In genomic region chr18:596288-596881, GRCh38 we compare ENCODE assay signal across 8 cellular contexts. TPM values are rescaled to one million over a fixed set of nuclear protein-coding genes. Genes with fewer than 3 reads are reported as not detected.
DNase-seq lines count a peak whose midpoint lies in the region; ATAC-seq, FAIRE-seq and TF ChIP-seq lines count a peak whose summit lies in the region.
"Had no signal": no experiment of that assay in that cellular context is flagged by ENCODE, and none has a peak within 500 bp of the region (broad histone marks: within the 10 kb centered on the region; RNA-seq: fewer than 3 reads in every experiment).

No MANE protein-coding gene starts in this region.

- peak; percentile 43 for FAIRE-seq in islet of Langerhans (lab: Jason Lieb, UNC)

- H3K36me3 ChIP-seq in HUES64 (ENCODE audit: insufficient read depth, low read length) (no peaks in the 10 kb centered on the region), BE2C (no peaks in the 10 kb centered on the region)
- H3K36me3 ChIP-seq: heart right ventricle had no signal

- DNase-seq in ELF-1 (ENCODE audit: low read depth, low spot score) (peak; percentile 71), GOT3 (lab: John Stamatoyannopoulos, UW) (no peak), BE2C (no peak)

- H3K4me3 ChIP-seq in HUES64 (ENCODE audit: low read length) (peak overlapping the region; percentile 42), BE2C (ENCODE audit: low read depth, low read length) (no peak overlapping the region)

- H3K27ac ChIP-seq in HUES64 (ENCODE audit: low read depth, low read length) (no peak overlapping the region), VCaP (peak overlapping the region; percentile 49)
- H3K27ac ChIP-seq: heart right ventricle had no signal

- peak; percentile 59 for ATAC-seq in GM19463 (IDR thresholded peaks at IDR 0.05; ENCODE audit: unreplicated experiment)

- H3K4me1 ChIP-seq in HUES64 (ENCODE audit: insufficient read depth, low read length) (peaks cover 3% of the 10 kb centered on the region; the same call in 1 of the 2 replicates), BE2C (no peaks in the 10 kb centered on the region)

- TF ChIP-seq CTCF in VCaP (conservative IDR thresholded peaks at IDR 0.05) = no peak
- no peak for TF ChIP-seq CTCF in BE2C (IDR thresholded peaks at IDR 0.05; ENCODE audit: low read depth, low read length)

- WGBS in HUES64 = 39% methylated on average over 13 of the region's 24 CpGs

- H3K9me3 ChIP-seq in HUES64 (ENCODE audit: insufficient read depth, low read depth, low read length) = no peaks in the 10 kb centered on the region
- no peaks in the 10 kb centered on the region for H3K9me3 ChIP-seq in BE2C

- no peak overlapping the region for H3K9ac ChIP-seq in HUES64 (ENCODE audit: low read depth, low read length)

- H3K27me3 ChIP-seq in HUES64 (ENCODE audit: insufficient read depth, low read length) (peaks cover 8% of the 10 kb centered on the region; the same call in 1 of the 2 replicates), BE2C (0 out of 2 replicates have a peak, but pooled peaks cover 3% of the 10 kb centered on the region)

RNA-seq across cellular contexts. Expression of gene CLUL1, which starts 0.4 kb away (rescaled TPM):
- not detected for polyA plus RNA-seq in HUES64 (2013, experiment 1 of 2)
- 1.1 TPM for polyA plus RNA-seq in HUES64 (2013, experiment 2 of 2)
- polyA plus RNA-seq in BE2C (2012; ENCODE audit: insufficient read depth, insufficient read length, low read depth) = not detected
- polyA plus RNA-seq: heart right ventricle had no signal

RNA-seq across cellular contexts. Expression of gene CETN1, which starts 16.2 kb away (rescaled TPM):
- not detected for polyA plus RNA-seq in HUES64 (2013, experiment 1 of 2)
- polyA plus RNA-seq in HUES64 (2013, experiment 2 of 2) = not detected
- not detected for polyA plus RNA-seq in BE2C (2012; ENCODE audit: insufficient read depth, insufficient read length, low read depth)
- polyA plus RNA-seq: heart right ventricle had no signal
